10 cellular contexts compared by ENCODE assay signal in the genomic region with DNA sequence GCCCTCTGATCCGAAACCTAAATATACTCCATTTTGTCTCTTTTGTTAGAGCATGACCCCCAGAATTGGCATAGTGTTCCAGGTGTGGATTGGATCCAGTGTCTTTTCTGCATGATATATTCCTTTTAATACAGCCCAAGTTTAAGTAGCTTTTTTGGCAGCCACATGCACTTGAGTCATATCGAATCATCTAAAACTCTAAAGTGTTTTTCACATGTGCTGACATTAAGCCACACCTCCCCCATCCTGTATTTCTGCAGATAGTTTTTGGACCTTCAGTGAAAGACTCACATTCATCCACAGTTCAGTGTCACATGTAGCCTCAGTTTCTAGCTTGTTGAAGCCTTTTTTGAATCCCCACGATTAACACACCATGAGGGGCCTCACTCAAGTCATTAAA. TPM values are rescaled to one million over a fixed set of nuclear protein-coding genes. Genes with fewer than 3 reads are reported as not detected.
DNase-seq lines count a peak whose midpoint lies in the region; ATAC-seq, FAIRE-seq and TF ChIP-seq lines count a peak whose summit lies in the region.
"Had no signal": no experiment of that assay in that cellular context is flagged by ENCODE, and none has a peak within 500 bp of the region (broad histone marks: within the 10 kb centered on the region; RNA-seq: fewer than 3 reads in every experiment).

No MANE protein-coding gene starts in this region.

- ATAC-seq in left lung (peak; percentile 35), left lobe of liver (no peak)
- ATAC-seq in activated T-helper 17 cell treated with anti-CD3 and anti-CD28 coated beads, Interleukin-2, amount 50 U/mL, for 72 hours (replicated peaks), result no peak

- H3K27me3 ChIP-seq in left lung, result no peaks in the 10 kb centered on the region

- no peak for FAIRE-seq in HTR-8/SVneo (lab: Jason Lieb, UNC)

- H3K4me3 ChIP-seq in left lung, result no peak overlapping the region
- H3K4me3 ChIP-seq: thoracic aorta had no signal

- peaks cover 21% of the 10 kb centered on the region for H3K4me1 Mint-ChIP-seq in brain
- peaks cover 29% of the 10 kb centered on the region for H3K4me1 Mint-ChIP-seq in activated T-helper 17 cell treated with anti-CD3 and anti-CD28 coated beads, Interleukin-2, amount 50 U/mL, for 72 hours

- H3K27me3 Mint-ChIP-seq in brain, result no peaks in the 10 kb centered on the region
- no peaks in the 10 kb centered on the region for H3K27me3 Mint-ChIP-seq in activated T-helper 17 cell treated with anti-CD3 and anti-CD28 coated beads, Interleukin-2, amount 50 U/mL, for 72 hours

- no peak for TF ChIP-seq CTCF in brain (conservative IDR thresholded peaks at IDR 0.05)
- TF ChIP-seq CTCF in left lung (IDR thresholded peaks at IDR 0.05), result no peak

- H3K4me1 ChIP-seq in left lung, result peaks cover 0 to 21% of the 10 kb centered on the region in 2 donors

- H3K9me3 Mint-ChIP-seq in brain, result peaks cover 0 to 4% (median 0%) of the 10 kb centered on the region in 5 experiments
- no peaks in the 10 kb centered on the region for H3K9me3 Mint-ChIP-seq in activated T-helper 17 cell treated with anti-CD3 and anti-CD28 coated beads, Interleukin-2, amount 50 U/mL, for 72 hours

- no peaks in the 10 kb centered on the region for H3K9me3 ChIP-seq in left lung
- H3K9me3 ChIP-seq: thoracic aorta had no signal

- peak overlapping the region in 3 of 5 experiments; percentile 1 to 33 (median 3) for H3K27ac Mint-ChIP-seq in brain
- no peak overlapping the region for H3K27ac Mint-ChIP-seq in activated T-helper 17 cell treated with anti-CD3 and anti-CD28 coated beads, Interleukin-2, amount 50 U/mL, for 72 hours

- no peak overlapping the region for H3K27ac ChIP-seq in left lung

- no peaks in the 10 kb centered on the region for H3K36me3 ChIP-seq in left lung
- H3K36me3 ChIP-seq: thoracic aorta had no signal

- DNase-seq in DMS79 treated with DMSO at 0.1 percent for 48 hours (lab: John Stamatoyannopoulos, UW) (peak; percentile 89), HTR-8/SVneo (ENCODE audit: insufficient read length, low spot score) (peak; percentile 10), left lung (no peak), ureter (ENCODE audit: low spot score) (no peak), left lobe of liver (ENCODE audit: low spot score) (no peak)
- DNase-seq: NCI-H2081, Right ventricle myocardium superior had no signal

- intact Hi-C loops in left lung (cut with DNase I), result no loop called here

- peaks cover 43% of the 10 kb centered on the region for H3K36me3 Mint-ChIP-seq in brain
- H3K36me3 Mint-ChIP-seq in activated T-helper 17 cell treated with anti-CD3 and anti-CD28 coated beads, Interleukin-2, amount 50 U/mL, for 72 hours (ENCODE audit: low read depth), result peaks cover 47% of the 10 kb centered on the region

- no peak overlapping the region for H3K4me3 Mint-ChIP-seq in brain
- no peak overlapping the region for H3K4me3 Mint-ChIP-seq in activated T-helper 17 cell treated with anti-CD3 and anti-CD28 coated beads, Interleukin-2, amount 50 U/mL, for 72 hours

RNA-seq across cellular contexts. Expression of a gene that starts 30.6 kb away (rescaled TPM):
- polyA plus RNA-seq in brain (ENCODE audit: insufficient read depth, low read depth, low replicate concordance), result 29.7 TPM
- total RNA-seq in left lung (10 to 100 TPM in 1 of 2 donors, 1 to 10 TPM in 1; 9.0 to 13.5 TPM), ureter (21.6 TPM), left lobe of liver (8.3 TPM)
- 10 to 100 TPM; 26.1 to 43.8 TPM for total RNA-seq in activated T-helper 17 cell treated with anti-CD3 and anti-CD28 coated beads, Interleukin-2, amount 50 U/mL, for 72 hours

RNA-seq across cellular contexts. Expression of a gene that starts 37.5 kb away (rescaled TPM):
- polyA plus RNA-seq in brain (ENCODE audit: insufficient read depth, low read depth, low replicate concordance), result 26.8 TPM
- total RNA-seq in left lung, result 10 to 100 TPM; 24.7 to 30.1 TPM
- total RNA-seq in ureter, result 38.9 TPM
- total RNA-seq in activated T-helper 17 cell treated with anti-CD3 and anti-CD28 coated beads, Interleukin-2, amount 50 U/mL, for 72 hours, result under 1 TPM; 0.63 to 0.74 TPM
- 6.6 TPM for total RNA-seq in left lobe of liver

Comparison
In these comparisons a context has a peak if more than half of its experiments do, and no peak if none do; other contexts are left out.
1. DNase-seq: peak in DMS79 treated with DMSO at 0.1 percent for 48 hours (single experiment) and HTR-8/SVneo (single experiment); none in left lung (0 of 2), ureter (single experiment) and left lobe of liver (single experiment).